Comparison of ENCODE assay signal across 5 cellular contexts in genomic region chr2:95602146-95602545, GRCh38. TPM values are rescaled to one million over a fixed set of nuclear protein-coding genes. Genes with fewer than 3 reads are reported as not detected.
"Had no signal": no experiment of that assay in that cellular context is flagged by ENCODE, and none has a peak within 500 bp of the region (broad histone marks: within the 10 kb centered on the region; RNA-seq: fewer than 3 reads in every experiment).

No MANE protein-coding gene starts in this region.

RNA-seq across cellular contexts. Expression of gene TRIM43, which starts 10.3 kb away (rescaled TPM):
- total RNA-seq: HepG2, HT-29, HT1080, IMR-90, K562 had no signal
